In the genomic region with DNA sequence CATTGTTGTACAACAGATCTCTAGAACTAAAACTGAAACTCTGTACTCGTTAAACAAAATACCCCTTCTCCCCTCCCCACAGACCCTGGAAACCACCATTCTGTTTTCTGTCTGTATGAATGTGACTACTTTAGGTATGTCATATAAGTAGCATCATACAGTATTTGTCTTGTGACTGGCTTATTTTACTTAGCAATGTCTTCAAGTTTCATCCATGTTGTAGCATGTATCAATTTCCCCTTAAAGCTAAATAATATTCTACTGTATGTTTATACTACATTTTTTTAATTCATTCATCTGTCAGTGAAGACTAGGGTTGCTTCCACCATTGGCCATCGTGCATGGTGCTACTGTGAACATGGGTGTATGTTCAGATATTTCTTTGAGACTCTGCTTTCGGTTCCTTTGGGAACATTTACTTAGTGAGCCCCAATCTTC, we compare ENCODE assay signal across 13 cellular contexts.
A peak's percentile ranks its signal among the peaks of the same experiment; 100 is the strongest.
DNase-seq lines count a peak whose midpoint lies in the region; ATAC-seq, FAIRE-seq and TF ChIP-seq lines count a peak whose summit lies in the region.
"Had no signal": no experiment of that assay in that cellular context is flagged by ENCODE, and none has a peak within 500 bp of the region (broad histone marks: within the 10 kb centered on the region; RNA-seq: fewer than 3 reads in every experiment).

No MANE protein-coding gene starts in this region.

- H3K4me1 Mint-ChIP-seq in CD4-positive, alpha-beta T cell (ENCODE audit: low read depth), result no peaks in the 10 kb centered on the region
- H3K4me1 Mint-ChIP-seq: central memory CD8-positive, alpha-beta T cell had no signal

- H3K36me3 ChIP-seq in Peyer's patch (no peaks in the 10 kb centered on the region), gastroesophageal sphincter (peaks cover 0 to 3% of the 10 kb centered on the region in 2 donors), left lung (no peaks in the 10 kb centered on the region)

- ATAC-seq in CD4-positive, alpha-beta T cell (ENCODE audit: poor library complexity), result peak; percentile 52
- peak; percentile 94 for ATAC-seq in GM18907 (IDR thresholded peaks at IDR 0.05; ENCODE audit: unreplicated experiment)
- peak; percentile 79 for ATAC-seq in GM21825 (IDR thresholded peaks at IDR 0.05; ENCODE audit: unreplicated experiment)
- peak; percentile 93 for ATAC-seq in HG03342 (IDR thresholded peaks at IDR 0.05; ENCODE audit: unreplicated experiment)
- no peak for ATAC-seq in gastroesophageal sphincter
- ATAC-seq in left lung, result no peak

- H3K36me3 Mint-ChIP-seq in CD4-positive, alpha-beta T cell (ENCODE audit: low read depth), result peaks cover 33% of the 10 kb centered on the region

- POLR2A ChIA-PET in CD4-positive, alpha-beta T cell (lab: Charles Lee), result interaction anchor here (0.6 kb wide), 1 partner anchor 206 kb away, joined by 3 read pairs; no protein-coding TSS in a partner anchor

- no peak for TF ChIP-seq EP300 in gastroesophageal sphincter (IDR thresholded peaks at IDR 0.05)

- H3K27ac ChIP-seq in CD4-positive, alpha-beta T cell (ENCODE audit: low read depth, low read length), result no peak overlapping the region
- H3K27ac ChIP-seq in Peyer's patch, result no peak overlapping the region
- H3K27ac ChIP-seq in gastroesophageal sphincter, result no peak overlapping the region
- H3K27ac ChIP-seq in left lung, result no peak overlapping the region

- DNase-seq in CD4-positive, alpha-beta T cell, result no peak
- DNase-seq in Peyer's patch, result no peak
- DNase-seq in left lung, result no peak
- DNase-seq in HTR-8/SVneo (ENCODE audit: insufficient read length, low spot score), result no peak
- DNase-seq: activated T-cell treated with anti-CD3 and anti-CD28 coated beads for 4 hours, kidney glomerular epithelial cell, NCI-H1092 treated with DMSO at 0.1 percent for 48 hours, nucleus accumbens had no signal

- H3K27me3 ChIP-seq in CD4-positive, alpha-beta T cell (ENCODE audit: control insufficient read depth, insufficient read depth, low read length), result no peaks in the 10 kb centered on the region
- H3K27me3 ChIP-seq in Peyer's patch (no peaks in the 10 kb centered on the region), gastroesophageal sphincter (no peaks in the 10 kb centered on the region), left lung (no peaks in the 10 kb centered on the region)

- no peak for TF ChIP-seq POLR2A in Peyer's patch (IDR thresholded peaks at IDR 0.05)
- TF ChIP-seq POLR2A in gastroesophageal sphincter (IDR thresholded peaks at IDR 0.05), result no peak

- no peak for FAIRE-seq in HTR-8/SVneo (lab: Jason Lieb, UNC)

- no peak overlapping the region for H3K4me3 Mint-ChIP-seq in CD4-positive, alpha-beta T cell
- H3K4me3 Mint-ChIP-seq: central memory CD8-positive, alpha-beta T cell had no signal

- no peak overlapping the region for H3K4me3 ChIP-seq in Peyer's patch
- H3K4me3 ChIP-seq in gastroesophageal sphincter, result no peak overlapping the region
- no peak overlapping the region for H3K4me3 ChIP-seq in left lung

- no peaks in the 10 kb centered on the region for H3K27me3 Mint-ChIP-seq in CD4-positive, alpha-beta T cell
- H3K27me3 Mint-ChIP-seq: central memory CD8-positive, alpha-beta T cell had no signal

- H3K9me3 Mint-ChIP-seq in CD4-positive, alpha-beta T cell, result no peaks in the 10 kb centered on the region
- H3K9me3 Mint-ChIP-seq: central memory CD8-positive, alpha-beta T cell had no signal

- no peak for TF ChIP-seq CTCF in CD4-positive, alpha-beta T cell (IDR thresholded peaks at IDR 0.05)
- TF ChIP-seq CTCF in Peyer's patch (IDR thresholded peaks at IDR 0.05), result no peak
- TF ChIP-seq CTCF in gastroesophageal sphincter (IDR thresholded peaks at IDR 0.05), result no peak
- no peak for TF ChIP-seq CTCF in left lung (IDR thresholded peaks at IDR 0.05)

- intact Hi-C loops in CD4-positive, alpha-beta T cell (cut with DNase I, micrococcal nuclease), result no loop called here
- intact Hi-C loops in left lung (cut with DNase I), result no loop called here

- WGBS in gastroesophageal sphincter (ENCODE audit: low coverage in 1 of 2), 2 donors, result 91 to 95% methylated on average over 3 of the region's 3 CpGs

- H3K4me1 ChIP-seq in Peyer's patch, result no peaks in the 10 kb centered on the region
- peaks cover 0 to 10% (median 0%) of the 10 kb centered on the region in 3 donors for H3K4me1 ChIP-seq in gastroesophageal sphincter
- no peaks in the 10 kb centered on the region for H3K4me1 ChIP-seq in left lung

- no peak overlapping the region for H3K27ac Mint-ChIP-seq in CD4-positive, alpha-beta T cell

- H3K9me3 ChIP-seq in CD4-positive, alpha-beta T cell (ENCODE audit: control insufficient read depth, low read length), result no peaks in the 10 kb centered on the region
- H3K9me3 ChIP-seq in Peyer's patch, result no peaks in the 10 kb centered on the region
- H3K9me3 ChIP-seq in gastroesophageal sphincter, result no peaks in the 10 kb centered on the region
- no peaks in the 10 kb centered on the region for H3K9me3 ChIP-seq in left lung

- CTCF ChIA-PET in CD4-positive, alpha-beta T cell (lab: Charles Lee), result no interaction called here

Comparison
In these comparisons a context has a peak if more than half of its experiments do, and no peak if none do; other contexts are left out.
1. ATAC-seq: peak in CD4-positive, alpha-beta T cell (single experiment), GM18907 (single experiment), GM21825 (single experiment) and HG03342 (single experiment); none in gastroesophageal sphincter (single experiment) and left lung (single experiment).